21 cellular contexts compared by ENCODE assay signal in the genomic region with DNA sequence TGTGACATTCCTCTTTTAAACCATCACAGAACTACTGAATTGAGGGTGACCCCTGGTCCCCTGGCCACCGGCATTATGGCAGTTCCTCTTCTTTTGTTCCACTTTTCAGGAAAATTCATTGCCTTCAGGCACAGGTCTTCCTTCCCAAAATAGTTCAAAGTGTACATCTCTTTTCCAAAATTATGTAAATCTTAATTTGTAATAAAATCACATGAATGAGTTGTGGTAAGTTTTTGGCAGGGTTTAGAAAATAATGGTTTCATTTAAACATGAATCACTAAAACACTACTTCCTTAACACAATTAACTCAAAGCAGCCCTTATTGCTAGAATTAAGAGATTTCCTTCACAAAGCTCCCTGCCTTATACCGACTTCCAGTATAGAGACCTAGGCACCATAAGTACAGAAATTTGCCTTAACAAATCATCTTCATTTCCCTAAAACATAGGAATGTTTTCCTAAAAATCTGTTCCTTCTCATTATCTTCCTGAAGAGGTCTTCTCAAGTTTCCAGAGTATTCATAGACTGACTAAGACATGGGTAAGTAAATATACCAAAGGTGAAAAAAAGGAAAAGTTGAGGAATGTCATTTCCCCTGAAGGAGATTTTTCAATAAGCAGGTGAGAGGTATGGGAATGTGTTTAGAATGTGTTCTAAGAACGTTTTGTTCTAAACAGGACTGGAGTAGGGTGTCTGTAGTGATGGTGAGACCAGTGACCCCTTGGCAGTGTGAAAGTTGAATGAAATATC.
A peak's percentile ranks its signal among the peaks of the same experiment; 100 is the strongest.
DNase-seq lines count a peak whose midpoint lies in the region; ATAC-seq and TF ChIP-seq lines count a peak whose summit lies in the region.
"Had no signal": no experiment of that assay in that cellular context is flagged by ENCODE, and none has a peak within 500 bp of the region (broad histone marks: within the 10 kb centered on the region; RNA-seq: fewer than 3 reads in every experiment).

No MANE protein-coding gene starts in this region.

- H3K9me3 ChIP-seq in SK-N-MC (ENCODE audit: low read depth, low read length), result peaks cover 5% of the 10 kb centered on the region; the same call in 1 of the 2 replicates
- H3K9me3 ChIP-seq: prostate gland, sigmoid colon, tibial nerve had no signal

- peak overlapping the region; percentile 80 for H3K9ac ChIP-seq in SK-N-MC (ENCODE audit: insufficient read length)

- POLR2A ChIA-PET in activated CD4-positive, alpha-beta T cell treated with anti-CD3 and anti-CD28 coated beads for 36 hours (lab: Charles Lee), result no interaction called here

- CTCF ChIA-PET in activated CD4-positive, alpha-beta T cell treated with anti-CD3 and anti-CD28 coated beads for 36 hours (lab: Charles Lee), result interaction anchor here (1.2 kb wide), 1 partner anchor 148 kb away, joined by 4 read pairs; a partner anchor contains a TSS

- H3K27me3 Mint-ChIP-seq in activated CD4-positive, alpha-beta T cell treated with anti-CD3 and anti-CD28 coated beads for 36 hours, result peaks cover 1% of the 10 kb centered on the region
- no peaks in the 10 kb centered on the region for H3K27me3 Mint-ChIP-seq in activated CD4-positive, alpha-beta T cell treated with anti-CD3 and anti-CD28 coated beads, Interleukin-2, amount 10 ng/mL, durations not matched to agents 24 days and 14 days
- H3K27me3 Mint-ChIP-seq: activated B cell treated with CpG ODN at 0.5 μM for 24 hours had no signal

- H3K36me3 ChIP-seq in SK-N-MC (ENCODE audit: insufficient read depth, low read length), result peaks cover 5% of the 10 kb centered on the region; the same call in 1 of the 2 replicates
- H3K36me3 ChIP-seq: prostate gland, sigmoid colon, tibial nerve had no signal

- H3K4me1 Mint-ChIP-seq in activated CD4-positive, alpha-beta T cell treated with anti-CD3 and anti-CD28 coated beads for 36 hours, result peaks cover 28% of the 10 kb centered on the region
- no peaks in the 10 kb centered on the region for H3K4me1 Mint-ChIP-seq in activated CD4-positive, alpha-beta T cell treated with anti-CD3 and anti-CD28 coated beads, Interleukin-2, amount 10 ng/mL, durations not matched to agents 24 days and 14 days
- H3K4me1 Mint-ChIP-seq: activated B cell treated with CpG ODN at 0.5 μM for 24 hours; activated naive CD8-positive, alpha-beta T cell treated with anti-CD3 and anti-CD28 coated beads, Interleukin-2, amount 10 ng/mL, durations not matched to agents 7 days and 5 days; stimulated activated naive CD8-positive, alpha-beta T cell treated with anti-CD3 and anti-CD28 coated beads, Interleukin-15, amount 100 ng/mL, for 72 hours had no signal

- peaks cover 3% of the 10 kb centered on the region for H3K9me3 Mint-ChIP-seq in activated CD4-positive, alpha-beta T cell treated with anti-CD3 and anti-CD28 coated beads for 36 hours (ENCODE audit: low read depth)
- H3K9me3 Mint-ChIP-seq in activated CD4-positive, alpha-beta T cell treated with anti-CD3 and anti-CD28 coated beads, Interleukin-2, amount 10 ng/mL, durations not matched to agents 24 days and 14 days, result peaks cover 5% of the 10 kb centered on the region

- ATAC-seq in activated CD4-positive, alpha-beta T cell treated with anti-CD3 and anti-CD28 coated beads for 36 hours, result no peak
- ATAC-seq in HG02981 (IDR thresholded peaks at IDR 0.05; ENCODE audit: unreplicated experiment) (no peak), HG03045 (IDR thresholded peaks at IDR 0.05; ENCODE audit: unreplicated experiment) (no peak)
- ATAC-seq: Right ventricle myocardium inferior; stimulated activated naive CD8-positive, alpha-beta T cell treated with anti-CD3 and anti-CD28 coated beads, Interleukin-15, amount 100 ng/mL, for 72 hours had no signal

- intact Hi-C loops in activated CD4-positive, alpha-beta T cell treated with anti-CD3 and anti-CD28 coated beads for 36 hours (cut with DNase I, micrococcal nuclease), result loop anchor here in 1 of 2 experiments (10.0 kb wide), 1 partner anchor 1802 kb away; no protein-coding TSS in a partner anchor
- intact Hi-C loops in activated CD4-positive, alpha-beta T cell treated with anti-CD3 and anti-CD28 coated beads, Interleukin-2, amount 10 ng/mL, durations not matched to agents 24 days and 14 days (cut with micrococcal nuclease), result no loop called here

- peak overlapping the region; percentile 99 for H3K27ac ChIP-seq in SK-N-MC
- H3K27ac ChIP-seq: prostate gland, sigmoid colon, tibial nerve had no signal

- no peak for TF ChIP-seq CTCF in fibroblast of villous mesenchyme (IDR thresholded peaks at IDR 0.05; ENCODE audit: insufficient read depth, low read depth, low read length)

- no peak overlapping the region for H3K4me3 Mint-ChIP-seq in activated CD4-positive, alpha-beta T cell treated with anti-CD3 and anti-CD28 coated beads for 36 hours
- H3K4me3 Mint-ChIP-seq in activated CD4-positive, alpha-beta T cell treated with anti-CD3 and anti-CD28 coated beads, Interleukin-2, amount 10 ng/mL, durations not matched to agents 24 days and 14 days, result no peak overlapping the region
- H3K4me3 Mint-ChIP-seq: activated B cell treated with CpG ODN at 0.5 μM for 24 hours; activated naive CD8-positive, alpha-beta T cell treated with anti-CD3 and anti-CD28 coated beads, Interleukin-2, amount 10 ng/mL, durations not matched to agents 7 days and 5 days; stimulated activated naive CD8-positive, alpha-beta T cell treated with anti-CD3 and anti-CD28 coated beads, Interleukin-15, amount 100 ng/mL, for 72 hours had no signal

- H3K36me3 Mint-ChIP-seq in activated CD4-positive, alpha-beta T cell treated with anti-CD3 and anti-CD28 coated beads for 36 hours (ENCODE audit: low read depth), result peaks cover 2% of the 10 kb centered on the region
- H3K36me3 Mint-ChIP-seq in activated CD4-positive, alpha-beta T cell treated with anti-CD3 and anti-CD28 coated beads, Interleukin-2, amount 10 ng/mL, durations not matched to agents 24 days and 14 days (ENCODE audit: low read depth), result no peaks in the 10 kb centered on the region
- H3K36me3 Mint-ChIP-seq: activated naive CD8-positive, alpha-beta T cell treated with anti-CD3 and anti-CD28 coated beads, Interleukin-2, amount 10 ng/mL, durations not matched to agents 7 days and 5 days had no signal

- H3K4me3 ChIP-seq in SK-N-MC, result peak overlapping the region; percentile 62
- H3K4me3 ChIP-seq in fibroblast of villous mesenchyme (ENCODE audit: low read depth, low read length), result no peak overlapping the region
- H3K4me3 ChIP-seq: prostate gland, sigmoid colon, tibial nerve had no signal

- no peak for DNase-seq in activated CD4-positive, alpha-beta T cell treated with anti-CD3 and anti-CD28 coated beads for 36 hours
- DNase-seq in activated CD4-positive, alpha-beta T cell treated with anti-CD3 and anti-CD28 coated beads, Interleukin-2, amount 10 ng/mL, durations not matched to agents 24 days and 14 days, result no peak
- DNase-seq in SK-N-MC (ENCODE audit: low read depth, low spot score) (no peak), fibroblast of villous mesenchyme (ENCODE audit: low read depth) (peak; percentile 38), mesenteric fat pad (ENCODE audit: low spot score) (no peak), NK-92 (lab: John Stamatoyannopoulos, UW; ENCODE audit: unreplicated experiment) (no peak)
- DNase-seq: activated B cell treated with CpG ODN at 0.5 μM for 24 hours; activated CD4-positive, alpha-beta T cell treated with anti-CD3 and anti-CD28 coated beads, Interleukin-2, amount 50 U/mL, for 48 hours; activated effector memory CD4-positive, alpha-beta T cell treated with anti-CD3 and anti-CD28 coated beads, Interleukin-2, amount 50 U/mL, for 16 hours; activated naive CD8-positive, alpha-beta T cell treated with anti-CD3 and anti-CD28 coated beads, Interleukin-2, amount 10 ng/mL, durations not matched to agents 7 days and 5 days; NCI-H1105 treated with DMSO at 0.1 percent for 48 hours; NCI-H2029; NCI-H2227 treated with DMSO at 0.1 percent for 48 hours; NCI-H69; sigmoid colon; stimulated activated naive CD8-positive, alpha-beta T cell treated with anti-CD3 and anti-CD28 coated beads, Interleukin-15, amount 100 ng/mL, for 72 hours had no signal

- peak overlapping the region; percentile 38 for H3K27ac Mint-ChIP-seq in activated CD4-positive, alpha-beta T cell treated with anti-CD3 and anti-CD28 coated beads for 36 hours
- H3K27ac Mint-ChIP-seq in activated CD4-positive, alpha-beta T cell treated with anti-CD3 and anti-CD28 coated beads, Interleukin-2, amount 10 ng/mL, durations not matched to agents 24 days and 14 days, result no peak overlapping the region
- H3K27ac Mint-ChIP-seq: activated B cell treated with CpG ODN at 0.5 μM for 24 hours; activated naive CD8-positive, alpha-beta T cell treated with anti-CD3 and anti-CD28 coated beads, Interleukin-2, amount 10 ng/mL, durations not matched to agents 7 days and 5 days; stimulated activated naive CD8-positive, alpha-beta T cell treated with anti-CD3 and anti-CD28 coated beads, Interleukin-15, amount 100 ng/mL, for 72 hours had no signal
